In the genomic region with DNA sequence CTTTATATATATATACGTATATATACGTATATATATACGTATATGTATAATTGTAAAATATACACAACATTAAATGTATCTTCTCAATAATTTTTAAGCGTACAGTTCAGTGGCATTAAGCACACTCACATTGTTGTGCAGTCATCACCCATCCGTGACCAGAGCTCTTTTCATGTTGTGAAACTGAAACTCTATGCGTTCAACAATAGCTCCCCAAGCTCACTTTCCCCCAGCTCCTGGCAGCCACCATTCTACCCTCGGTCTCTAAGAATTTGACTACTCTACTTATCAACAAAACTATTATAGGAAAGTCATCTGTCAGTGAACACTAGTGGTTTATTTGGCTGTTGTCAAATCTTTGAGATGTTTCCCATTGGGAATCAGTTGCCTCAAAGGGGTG, we compare ENCODE assay signal across 16 cellular contexts.
DNase-seq lines count a peak whose midpoint lies in the region; ATAC-seq and TF ChIP-seq lines count a peak whose summit lies in the region.
"Had no signal": no experiment of that assay in that cellular context is flagged by ENCODE, and none has a peak within 500 bp of the region (broad histone marks: within the 10 kb centered on the region; RNA-seq: fewer than 3 reads in every experiment).

No MANE protein-coding gene starts in this region.

- H3K79me2 ChIP-seq in neural cell (replicated peaks; ENCODE audit: insufficient read depth, low read length): no peaks in the 10 kb centered on the region

- H3K4me2 ChIP-seq in neural cell (ENCODE audit: low read length): no peak overlapping the region

- no peaks in the 10 kb centered on the region for H3K36me3 ChIP-seq in neural cell (ENCODE audit: insufficient read depth, low read length)
- H3K36me3 ChIP-seq: suprapubic skin had no signal

- no peaks in the 10 kb centered on the region for H3K9me2 ChIP-seq in neural cell (ENCODE audit: insufficient read depth, low read length)

- peak overlapping the region; percentile 42 for H3K27ac ChIP-seq in neural cell (ENCODE audit: low read length)
- H3K27ac ChIP-seq: 22Rv1, suprapubic skin had no signal

- TF ChIP-seq CTCF in neural cell (IDR thresholded peaks at IDR 0.05; ENCODE audit: poor library complexity, severe bottlenecking): no peak

- no peaks in the 10 kb centered on the region for H3K27me3 ChIP-seq in neural cell (ENCODE audit: insufficient read depth, low read depth, low read length)
- H3K27me3 ChIP-seq: suprapubic skin had no signal

- peak overlapping the region; percentile 9 for H3K4me3 ChIP-seq in neural cell (ENCODE audit: low read length)
- H3K4me3 ChIP-seq: suprapubic skin had no signal

- no peak for TF ChIP-seq EP300 in neural cell (conservative IDR thresholded peaks at IDR 0.05; ENCODE audit: poor library complexity, severe bottlenecking)

- no peak for TF ChIP-seq RAD21 in neural cell (conservative IDR thresholded peaks at IDR 0.05)

- no peaks in the 10 kb centered on the region for H3K9me3 ChIP-seq in neural cell (ENCODE audit: low read length)
- H3K9me3 ChIP-seq: suprapubic skin had no signal

- peaks cover 7% of the 10 kb centered on the region for H3F3A ChIP-seq in neural cell (ENCODE audit: insufficient read depth, low read length, poor library complexity, severe bottlenecking)

- H2AFZ ChIP-seq in neural cell (ENCODE audit: low read depth, low read length): no peak overlapping the region

- H4K20me1 ChIP-seq in neural cell (ENCODE audit: insufficient read depth): no peaks in the 10 kb centered on the region

- DNase-seq in DMS53 (lab: John Stamatoyannopoulos, UW): peak; percentile 18
- DNase-seq in DMS53 treated with DMSO at 0.1 percent for 48 hours (lab: John Stamatoyannopoulos, UW; ENCODE audit: unreplicated experiment): no peak
- no peak for DNase-seq in dermis blood vessel endothelial cell
- DNase-seq in NCI-H2196 treated with DMSO at 0.1 percent for 48 hours (lab: John Stamatoyannopoulos, UW; ENCODE audit: unreplicated experiment): no peak
- DNase-seq in stimulated activated CD4-positive, alpha-beta T cell treated with anti-CD3 and anti-CD28 coated beads, Interleukin-2, amount 100 ng/mL, for 24 hours: no peak
- DNase-seq: activated T-cell treated with anti-CD3 and anti-CD28 coated beads, Interleukin-2, amount 50 U/mL, for 24 hours; COR-L47; effector memory CD4-positive, alpha-beta T cell; foreskin melanocyte; NCI-H1694 treated with DMSO at 0.1 percent for 48 hours had no signal

- ATAC-seq in GM21528 (IDR thresholded peaks at IDR 0.05; ENCODE audit: low FRiP score, unreplicated experiment) (peak; percentile 73), HG03175 (IDR thresholded peaks at IDR 0.05; ENCODE audit: unreplicated experiment) (peak; percentile 77)
- ATAC-seq: activated CD4-positive, CD25-positive, alpha-beta regulatory T cell treated with anti-CD3 and anti-CD28 coated beads, Interleukin-2, amount 50 U/mL, for 24 hours had no signal

- H3K9ac ChIP-seq in neural cell (ENCODE audit: low read length): no peak overlapping the region

TF ChIP-seq in neural cell, 6 proteins besides CTCF, POLR2A, EP300 and RAD21:
- TF ChIP-seq TAF1 (IDR thresholded peaks at IDR 0.05; ENCODE audit: low read depth): no peak
- TF ChIP-seq EZH2 (IDR thresholded peaks at IDR 0.05; ENCODE audit: borderline replicate concordance, insufficient read depth, low read length, poor library complexity, severe bottlenecking): no peak
TF ChIP-seq in neural cell: peak in this region for 0.
